8 cellular contexts compared by ENCODE assay signal in genomic region chr9:126690431-126691051, GRCh38.
DNase-seq lines count a peak whose midpoint lies in the region; ATAC-seq and TF ChIP-seq lines count a peak whose summit lies in the region.

No MANE protein-coding gene starts in this region.

- peaks cover 52 to 73% of the 10 kb centered on the region in 2 donors for H3K27me3 Mint-ChIP-seq in stimulated activated naive B cell treated with anti-CD40 and anti-IgM and Interleukin-4, amounts not matched to agents 10 μg/mL and 1 μg/mL and 100 μg/mL, for 72 hours

- no peak overlapping the region for H3K4me3 ChIP-seq in AG10803 (ENCODE audit: low read length)
- H3K4me3 ChIP-seq in H7 (ENCODE audit: insufficient read depth, low read depth, low read length), result no peak overlapping the region

- in situ Hi-C loops in T47D (cut with HindIII; ENCODE audit: low pct_unique_long_range_greater_than_20kb, low sequenced_read_pairs), result no loop called here

- DNase-seq in AG10803 (ENCODE audit: low read depth) (no peak), H7 (peak; percentile 95), T47D (ENCODE audit: low read depth in 1 of 2, low spot score in 1 of 2) (peak; percentile 77 to 92), lung microvascular endothelial cell (ENCODE audit: low read depth in 2 of 2) (peak; percentile 21 to 52), AG08395 (ENCODE audit: low spot score) (no peak)
- DNase-seq in stimulated activated naive B cell treated with anti-CD40 and anti-IgM and Interleukin-4, amounts not matched to agents 10 μg/mL and 1 μg/mL and 100 μg/mL, for 72 hours, result peak; percentile 48

- TF ChIP-seq CTCF in AG10803 (conservative IDR thresholded peaks at IDR 0.05; ENCODE audit: low read length) (peak; percentile 46), VCaP (conservative IDR thresholded peaks at IDR 0.05) (peak; percentile 93)

- ATAC-seq in stimulated activated naive B cell treated with anti-CD40 and anti-IgM and Interleukin-4, amounts not matched to agents 10 μg/mL and 1 μg/mL and 100 μg/mL, for 72 hours (replicated peaks), result peak; percentile 84 to 87
- ATAC-seq in GM21717 (IDR thresholded peaks at IDR 0.05; ENCODE audit: unreplicated experiment), result no peak

- peaks cover 4% of the 10 kb centered on the region; the same call in 1 of the 2 replicates for H3K27me3 ChIP-seq in H7 (ENCODE audit: control insufficient read depth, insufficient read depth, low read length)

- H3K4me1 Mint-ChIP-seq in stimulated activated naive B cell treated with anti-CD40 and anti-IgM and Interleukin-4, amounts not matched to agents 10 μg/mL and 1 μg/mL and 100 μg/mL, for 72 hours, result no peaks in the 10 kb centered on the region

- H3K27ac Mint-ChIP-seq in stimulated activated naive B cell treated with anti-CD40 and anti-IgM and Interleukin-4, amounts not matched to agents 10 μg/mL and 1 μg/mL and 100 μg/mL, for 72 hours, result no peak overlapping the region

- H3K9me3 Mint-ChIP-seq in stimulated activated naive B cell treated with anti-CD40 and anti-IgM and Interleukin-4, amounts not matched to agents 10 μg/mL and 1 μg/mL and 100 μg/mL, for 72 hours, result no peaks in the 10 kb centered on the region

- no peaks in the 10 kb centered on the region for H3K36me3 Mint-ChIP-seq in stimulated activated naive B cell treated with anti-CD40 and anti-IgM and Interleukin-4, amounts not matched to agents 10 μg/mL and 1 μg/mL and 100 μg/mL, for 72 hours

- no peaks in the 10 kb centered on the region for H3K36me3 ChIP-seq in H7 (replicated peaks; ENCODE audit: control insufficient read depth, insufficient read depth, low read length)

- no peak overlapping the region for H3K27ac ChIP-seq in VCaP

- no peak overlapping the region for H3K4me3 Mint-ChIP-seq in stimulated activated naive B cell treated with anti-CD40 and anti-IgM and Interleukin-4, amounts not matched to agents 10 μg/mL and 1 μg/mL and 100 μg/mL, for 72 hours

Comparison
In these comparisons a context has a peak if more than half of its experiments do, and no peak if none do; other contexts are left out.
1. DNase-seq: peak in H7 (single experiment), T47D (2 of 2), lung microvascular endothelial cell (2 of 2) and stimulated activated naive B cell treated with anti-CD40 and anti-IgM and Interleukin-4, amounts not matched to agents 10 μg/mL and 1 μg/mL and 100 μg/mL, for 72 hours (single experiment); none in AG10803 (single experiment) and AG08395 (single experiment).